ENCODE assay signal across 36 cellular contexts in genomic region chr10:59463909-59464308, GRCh38.
"Had no signal": no experiment of that assay in that cellular context is flagged by ENCODE, and none has a peak within 500 bp of the region (broad histone marks: within the 10 kb centered on the region; RNA-seq: fewer than 3 reads in every experiment).

No MANE protein-coding gene starts in this region.

- H3K4me1 ChIP-seq: colonic mucosa, Peyer's patch, SJCRH30 had no signal

- H3K4me3 Mint-ChIP-seq: activated CD4-positive, alpha-beta T cell treated with anti-CD3 and anti-CD28 coated beads for 36 hours; activated CD4-positive, alpha-beta T cell treated with anti-CD3 and anti-CD28 coated beads, Interleukin-2, amount 10 ng/mL, durations not matched to agents 7 days and 5 days; activated CD8-positive, alpha-beta T cell treated with anti-CD3 and anti-CD28 coated beads, Interleukin-2, amount 10 ng/mL, durations not matched to agents 7 days and 5 days; activated naive CD4-positive, alpha-beta T cell treated with anti-CD3 and anti-CD28 coated beads for 36 hours; activated naive CD8-positive, alpha-beta T cell; activated naive CD8-positive, alpha-beta T cell treated with anti-CD3 and anti-CD28 coated beads, Interleukin-2, amount 50 U/mL, for 24 hours; activated T-cell treated with anti-CD3 and anti-CD28 coated beads, Interleukin-2, amount 50 U/mL, for 4 hours; activated T-helper 1 cell treated with anti-CD3 and anti-CD28 coated beads, Interleukin-12 subunit alpha, Interleukin-12 subunit beta, Interleukin-2, Interleukin-4 antibody, amounts not matched to agents 30 ng/mL and 10 ng/mL and 1 ng/mL, durations not matched to agents 14 hours and 24 hours and 36 hours; T-helper 1 cell treated with Interleukin-12 subunit alpha and Interleukin-12 subunit beta and Interleukin-4 antibody, amounts not matched to agents 30 μg/mL and 1 μg/mL, for 36 hours; T-helper 2 cell treated with Interferon-gamma antibody and Interleukin-4, amounts not matched to agents 5 μg/mL and 100 μg/mL, for 36 hours had no signal

- H3K36me3 Mint-ChIP-seq: activated naive CD8-positive, alpha-beta T cell had no signal

- H3K9me3 Mint-ChIP-seq: activated CD4-positive, alpha-beta T cell treated with anti-CD3 and anti-CD28 coated beads, Interleukin-2, amount 10 ng/mL, durations not matched to agents 7 days and 5 days; activated T-helper 1 cell treated with anti-CD3 and anti-CD28 coated beads, Interleukin-12 subunit alpha, Interleukin-12 subunit beta, Interleukin-2, Interleukin-4 antibody, amounts not matched to agents 30 ng/mL and 10 ng/mL and 1 ng/mL, durations not matched to agents 14 hours and 24 hours and 36 hours; T-helper 1 cell treated with Interleukin-12 subunit alpha and Interleukin-12 subunit beta and Interleukin-4 antibody, amounts not matched to agents 30 μg/mL and 1 μg/mL, for 36 hours had no signal

- H3K36me3 ChIP-seq: brain microvascular endothelial cell, colonic mucosa, Peyer's patch, SJCRH30 had no signal

- H3K9me3 ChIP-seq: colonic mucosa, Peyer's patch, SJCRH30 had no signal

- H3K27me3 ChIP-seq: brain microvascular endothelial cell, colonic mucosa, Peyer's patch, SJCRH30 had no signal

- H3K9ac ChIP-seq: SK-N-SH had no signal

- H3K27ac ChIP-seq: brain microvascular endothelial cell, colonic mucosa, Peyer's patch, SJCRH30 had no signal

- FAIRE-seq: TTC549 had no signal

- DNase-seq: activated CD4-positive, alpha-beta T cell treated with anti-CD3 and anti-CD28 coated beads for 36 hours; activated CD4-positive, alpha-beta T cell treated with anti-CD3 and anti-CD28 coated beads, Interleukin-2, amount 10 ng/mL, durations not matched to agents 7 days and 5 days; activated CD4-positive, alpha-beta T cell treated with anti-CD3 and anti-CD28 coated beads, Interleukin-2, amount 50 U/mL, for 48 hours; activated CD8-positive, alpha-beta memory T cell treated with anti-CD3 and anti-CD28 coated beads, Interleukin-2, amount 50 U/mL, for 4 hours; activated CD8-positive, alpha-beta T cell treated with anti-CD3 and anti-CD28 coated beads, Interleukin-2, amount 10 ng/mL, durations not matched to agents 7 days and 5 days; activated gamma-delta T cell treated with Interleukin-2 at 50 U/mL for 16 hours; activated naive CD4-positive, alpha-beta T cell treated with anti-CD3 and anti-CD28 coated beads for 36 hours; activated naive CD8-positive, alpha-beta T cell treated with anti-CD3 and anti-CD28 coated beads, Interleukin-2, amount 50 U/mL, for 24 hours; activated T-cell treated with anti-CD3 and anti-CD28 coated beads for 4 hours; activated T-cell treated with anti-CD3 and anti-CD28 coated beads, Interleukin-2, amount 50 U/mL, for 4 hours; anterior cingulate cortex; brain microvascular endothelial cell; central memory CD4-positive, alpha-beta T cell; colonic mucosa; Kasumi-1; KG1; MM.1S; MV-4-11; NCI-H1092; NCI-H1436 treated with DMSO at 0.1 percent for 48 hours; NCI-H1694 treated with DMSO at 0.1 percent for 48 hours; NCI-H2029; NCI-H510A; NCI-H526; NCI-H774; NK-92 treated with Interleukin-12 subunit alpha and Interleukin-12 subunit beta, amount 100 ng/mL, for 24 hours; PC-3; Peyer's patch; Right ventricle myocardium superior; SJCRH30; SK-N-SH had no signal

- H3K4me2 ChIP-seq: SK-N-SH had no signal

- H3K4me1 Mint-ChIP-seq: activated CD4-positive, alpha-beta T cell treated with anti-CD3 and anti-CD28 coated beads for 36 hours; activated CD4-positive, alpha-beta T cell treated with anti-CD3 and anti-CD28 coated beads, Interleukin-2, amount 10 ng/mL, durations not matched to agents 7 days and 5 days; activated naive CD8-positive, alpha-beta T cell treated with anti-CD3 and anti-CD28 coated beads, Interleukin-2, amount 50 U/mL, for 24 hours had no signal

- H3K4me3 ChIP-seq: colonic mucosa, Peyer's patch, SJCRH30 had no signal

- H3K27ac Mint-ChIP-seq: activated CD4-positive, alpha-beta T cell treated with anti-CD3 and anti-CD28 coated beads for 36 hours; activated CD4-positive, alpha-beta T cell treated with anti-CD3 and anti-CD28 coated beads, Interleukin-2, amount 10 ng/mL, durations not matched to agents 7 days and 5 days; activated CD8-positive, alpha-beta T cell treated with anti-CD3 and anti-CD28 coated beads, Interleukin-2, amount 10 ng/mL, durations not matched to agents 7 days and 5 days; activated naive CD4-positive, alpha-beta T cell treated with anti-CD3 and anti-CD28 coated beads for 36 hours; activated naive CD8-positive, alpha-beta T cell; activated naive CD8-positive, alpha-beta T cell treated with anti-CD3 and anti-CD28 coated beads, Interleukin-2, amount 50 U/mL, for 24 hours; activated T-helper 1 cell treated with anti-CD3 and anti-CD28 coated beads, Interleukin-12 subunit alpha, Interleukin-12 subunit beta, Interleukin-2, Interleukin-4 antibody, amounts not matched to agents 30 ng/mL and 10 ng/mL and 1 ng/mL, durations not matched to agents 14 hours and 24 hours and 36 hours; T-helper 1 cell treated with Interleukin-12 subunit alpha and Interleukin-12 subunit beta and Interleukin-4 antibody, amounts not matched to agents 30 μg/mL and 1 μg/mL, for 36 hours; T-helper 2 cell treated with Interferon-gamma antibody and Interleukin-4, amounts not matched to agents 5 μg/mL and 100 μg/mL, for 36 hours had no signal

- H3K27me3 Mint-ChIP-seq: activated CD4-positive, alpha-beta T cell treated with anti-CD3 and anti-CD28 coated beads for 36 hours; activated CD4-positive, alpha-beta T cell treated with anti-CD3 and anti-CD28 coated beads, Interleukin-2, amount 10 ng/mL, durations not matched to agents 7 days and 5 days; activated naive CD8-positive, alpha-beta T cell treated with anti-CD3 and anti-CD28 coated beads, Interleukin-2, amount 50 U/mL, for 24 hours had no signal
